ENCODE assay signal across 19 cellular contexts in genomic region chr10:114542373-114542772, GRCh38.
A peak's percentile ranks its signal among the peaks of the same experiment; 100 is the strongest.
DNase-seq lines count a peak whose midpoint lies in the region; ATAC-seq and TF ChIP-seq lines count a peak whose summit lies in the region.
"Had no signal": no experiment of that assay in that cellular context is flagged by ENCODE, and none has a peak within 500 bp of the region (broad histone marks: within the 10 kb centered on the region; RNA-seq: fewer than 3 reads in every experiment).

No MANE protein-coding gene starts in this region.

- H3K36me3 Mint-ChIP-seq in activated naive CD4-positive, alpha-beta T cell treated with anti-CD3 and anti-CD28 coated beads, Interleukin-2, amount 10 ng/mL, durations not matched to agents 7 days and 5 days: no peaks in the 10 kb centered on the region
- peaks cover 23% of the 10 kb centered on the region for H3K36me3 Mint-ChIP-seq in effector memory CD8-positive, alpha-beta T cell (ENCODE audit: insufficient read depth)

- H3K27ac ChIP-seq in Peyer's patch (peak overlapping the region in 3 of 4 donors; percentile 46 to 53 (median 51)), subcutaneous abdominal adipose tissue (ENCODE audit: low read depth, low read length) (peak overlapping the region; percentile 30)
- H3K27ac ChIP-seq: GM23248, HL-60, prostate gland had no signal

- peak overlapping the region; percentile 100 for H3K27ac Mint-ChIP-seq in activated naive CD4-positive, alpha-beta T cell treated with anti-CD3 and anti-CD28 coated beads, Interleukin-2, amount 10 ng/mL, durations not matched to agents 7 days and 5 days
- peak overlapping the region; percentile 98 for H3K27ac Mint-ChIP-seq in effector memory CD8-positive, alpha-beta T cell

- TF ChIP-seq POLR2A in Peyer's patch (IDR thresholded peaks at IDR 0.05): no peak

- H3K9ac ChIP-seq in subcutaneous abdominal adipose tissue (ENCODE audit: low read length in 5 of 5): no peak overlapping the region
- H3K9ac ChIP-seq: GM23248 had no signal

- peaks cover 100% of the 10 kb centered on the region for H3K4me1 Mint-ChIP-seq in activated naive CD4-positive, alpha-beta T cell treated with anti-CD3 and anti-CD28 coated beads, Interleukin-2, amount 10 ng/mL, durations not matched to agents 7 days and 5 days
- H3K4me1 Mint-ChIP-seq in effector memory CD8-positive, alpha-beta T cell (ENCODE audit: low read depth in 2 of 2): peaks cover 64 to 68% of the 10 kb centered on the region in 2 donors

- H3K4me1 ChIP-seq in Peyer's patch (peaks cover 0 to 22% (median 10%) of the 10 kb centered on the region in 4 donors), subcutaneous abdominal adipose tissue (ENCODE audit: control insufficient read depth in 5 of 5, insufficient read depth in 5 of 5, low read length in 5 of 5) (peaks cover 2 to 36% (median 9%) of the 10 kb centered on the region in 5 donors)
- H3K4me1 ChIP-seq: prostate gland had no signal

- H3K9me3 ChIP-seq in Peyer's patch (no peaks in the 10 kb centered on the region), subcutaneous abdominal adipose tissue (ENCODE audit: control insufficient read depth in 5 of 5, low read length in 5 of 5) (no peaks in the 10 kb centered on the region)
- H3K9me3 ChIP-seq: lower lobe of right lung, prostate gland had no signal

- CTCF ChIA-PET in activated naive CD4-positive, alpha-beta T cell treated with anti-CD3 and anti-CD28 coated beads, Interleukin-2, amount 10 ng/mL, durations not matched to agents 7 days and 5 days (lab: Charles Lee): interaction anchor here (1.1 to 17.3 kb wide), 6 partner anchors 22 to 238 kb away, joined by 3 to 244 read pairs (median 7); no protein-coding TSS in a partner anchor

- no peaks in the 10 kb centered on the region for H3K27me3 Mint-ChIP-seq in activated naive CD4-positive, alpha-beta T cell treated with anti-CD3 and anti-CD28 coated beads, Interleukin-2, amount 10 ng/mL, durations not matched to agents 7 days and 5 days
- no peaks in the 10 kb centered on the region for H3K27me3 Mint-ChIP-seq in effector memory CD8-positive, alpha-beta T cell

- H3K27me3 ChIP-seq in Peyer's patch: no peaks in the 10 kb centered on the region
- H3K27me3 ChIP-seq in subcutaneous abdominal adipose tissue (ENCODE audit: control insufficient read depth in 5 of 5, insufficient read depth in 4 of 5, low read length in 5 of 5): no peaks in the 10 kb centered on the region

- H3K9me3 Mint-ChIP-seq in activated naive CD4-positive, alpha-beta T cell treated with anti-CD3 and anti-CD28 coated beads, Interleukin-2, amount 10 ng/mL, durations not matched to agents 7 days and 5 days: no peaks in the 10 kb centered on the region
- no peaks in the 10 kb centered on the region for H3K9me3 Mint-ChIP-seq in effector memory CD8-positive, alpha-beta T cell
- H3K9me3 Mint-ChIP-seq: nephron had no signal

- peak overlapping the region; percentile 47 for H3K4me3 Mint-ChIP-seq in activated naive CD4-positive, alpha-beta T cell treated with anti-CD3 and anti-CD28 coated beads, Interleukin-2, amount 10 ng/mL, durations not matched to agents 7 days and 5 days
- H3K4me3 Mint-ChIP-seq in effector memory CD8-positive, alpha-beta T cell: peak overlapping the region; percentile 73 to 81
- H3K4me3 Mint-ChIP-seq: nephron had no signal

- no peak for DNase-seq in activated naive CD4-positive, alpha-beta T cell treated with anti-CD3 and anti-CD28 coated beads, Interleukin-2, amount 10 ng/mL, durations not matched to agents 7 days and 5 days
- no peak for DNase-seq in activated naive CD4-positive, alpha-beta T cell treated with anti-CD3 and anti-CD28 coated beads, Interleukin-2, amount 50 U/mL, for 16 hours
- DNase-seq in Peyer's patch: no peak
- DNase-seq in effector memory CD8-positive, alpha-beta T cell: no peak
- DNase-seq: foreskin keratinocyte; GDM1; GM23248; lower lobe of right lung; NCI-H1092 treated with DMSO at 0.1 percent for 48 hours; NCI-H2171; stimulated activated CD4-positive, alpha-beta T cell treated with anti-CD3 and anti-CD28 coated beads, Interleukin-12 subunit alpha, Interleukin-12 subunit beta, amount 100 ng/mL, for 4 hours; SW 1271 had no signal

- TF ChIP-seq CTCF in Peyer's patch (IDR thresholded peaks at IDR 0.05): no peak

- H3K4me3 ChIP-seq in Peyer's patch (no peak overlapping the region), subcutaneous abdominal adipose tissue (ENCODE audit: low read depth in 1 of 5, low read length in 5 of 5) (no peak overlapping the region)
- H3K4me3 ChIP-seq: GM23248, lower lobe of right lung, prostate gland had no signal

- no peak for ATAC-seq in effector memory CD8-positive, alpha-beta T cell (replicated peaks)
- ATAC-seq in GM19455 (IDR thresholded peaks at IDR 0.05; ENCODE audit: unreplicated experiment) (no peak), GM18858 (IDR thresholded peaks at IDR 0.05; ENCODE audit: unreplicated experiment) (no peak), HG03135 (IDR thresholded peaks at IDR 0.05; ENCODE audit: unreplicated experiment) (no peak)
- ATAC-seq: lower lobe of right lung had no signal

- H3K36me3 ChIP-seq in Peyer's patch (peaks cover 0 to 7% (median 0%) of the 10 kb centered on the region in 3 donors), subcutaneous abdominal adipose tissue (ENCODE audit: control insufficient read depth in 5 of 5, insufficient read depth in 5 of 5, low read length in 5 of 5) (peaks cover 3 to 33% (median 24%) of the 10 kb centered on the region in 5 donors)
- H3K36me3 ChIP-seq: prostate gland had no signal
